In the genomic region with DNA sequence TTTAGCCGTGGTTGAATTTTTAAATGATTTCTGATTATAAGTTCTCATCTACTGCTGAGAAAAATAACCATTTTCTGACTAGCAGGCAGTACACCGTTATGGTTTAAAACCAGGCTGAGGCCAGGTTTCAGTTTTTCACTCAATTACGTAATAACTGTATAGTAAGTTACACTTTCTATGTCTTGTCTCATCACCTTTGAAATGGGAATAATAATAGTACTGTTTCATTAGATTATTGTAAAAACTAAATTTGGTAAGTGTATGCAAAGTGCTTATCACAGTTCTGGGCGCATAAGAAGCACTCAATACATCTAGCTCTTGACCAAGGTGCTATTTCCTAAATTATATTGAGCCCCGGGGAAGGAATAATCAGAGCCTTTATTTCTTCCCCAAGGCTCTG, we compare ENCODE assay signal across 14 cellular contexts.
A peak's percentile ranks its signal among the peaks of the same experiment; 100 is the strongest.
DNase-seq lines count a peak whose midpoint lies in the region; ATAC-seq and TF ChIP-seq lines count a peak whose summit lies in the region.
"Had no signal": no experiment of that assay in that cellular context is flagged by ENCODE, and none has a peak within 500 bp of the region (broad histone marks: within the 10 kb centered on the region; RNA-seq: fewer than 3 reads in every experiment).

No MANE protein-coding gene starts in this region.

- H3K36me3 Mint-ChIP-seq in activated CD8-positive, alpha-beta memory T cell treated with anti-CD3 and anti-CD28 coated beads, Interleukin-2, amount 10 ng/mL, durations not matched to agents 7 days and 5 days: peaks cover 5% of the 10 kb centered on the region
- H3K36me3 Mint-ChIP-seq in activated CD4-positive, alpha-beta memory T cell treated with anti-CD3 and anti-CD28 coated beads, Interleukin-2, amount 10 ng/mL, durations not matched to agents 7 days and 5 days (ENCODE audit: low read depth): peaks cover 9% of the 10 kb centered on the region
- no peaks in the 10 kb centered on the region for H3K36me3 Mint-ChIP-seq in chondrocyte (ENCODE audit: low read depth)

- no peaks in the 10 kb centered on the region for H3K27me3 Mint-ChIP-seq in activated CD8-positive, alpha-beta memory T cell treated with anti-CD3 and anti-CD28 coated beads, Interleukin-2, amount 10 ng/mL, durations not matched to agents 7 days and 5 days
- no peaks in the 10 kb centered on the region for H3K27me3 Mint-ChIP-seq in activated CD4-positive, alpha-beta memory T cell treated with anti-CD3 and anti-CD28 coated beads, Interleukin-2, amount 10 ng/mL, durations not matched to agents 7 days and 5 days
- no peaks in the 10 kb centered on the region for H3K27me3 Mint-ChIP-seq in chondrocyte (ENCODE audit: low read depth)
- H3K27me3 Mint-ChIP-seq: activated naive CD8-positive, alpha-beta T cell treated with anti-CD3 and anti-CD28 coated beads, Interleukin-2, amount 10 ng/mL, durations not matched to agents 7 days and 5 days had no signal

- no peak overlapping the region for H3K4me3 ChIP-seq in neutrophil (ENCODE audit: low read depth in 1 of 2, low read length in 1 of 2)
- H3K4me3 ChIP-seq: heart right ventricle, upper lobe of left lung had no signal

- CTCF ChIA-PET in activated CD8-positive, alpha-beta memory T cell treated with anti-CD3 and anti-CD28 coated beads, Interleukin-2, amount 10 ng/mL, durations not matched to agents 7 days and 5 days (lab: Charles Lee): interaction anchor here (1.0 to 10.3 kb wide), 7 partner anchors 10 to 108 kb away, joined by 3 to 171 read pairs (median 11); partner anchors contain the start of gene RANBP2
- CTCF ChIA-PET in activated CD4-positive, alpha-beta memory T cell treated with anti-CD3 and anti-CD28 coated beads, Interleukin-2, amount 10 ng/mL, durations not matched to agents 7 days and 5 days (lab: Charles Lee): interaction anchor here (1.3 to 22.2 kb wide), 5 partner anchors 12 to 38 kb away, joined by 3 to 365 read pairs (median 13); no protein-coding TSS in a partner anchor

- no peaks in the 10 kb centered on the region for H3K9me3 ChIP-seq in neutrophil
- H3K9me3 ChIP-seq: heart right ventricle, upper lobe of left lung had no signal

- H3K4me1 Mint-ChIP-seq in activated CD8-positive, alpha-beta memory T cell treated with anti-CD3 and anti-CD28 coated beads, Interleukin-2, amount 10 ng/mL, durations not matched to agents 7 days and 5 days: peaks cover 84% of the 10 kb centered on the region
- peaks cover 87% of the 10 kb centered on the region for H3K4me1 Mint-ChIP-seq in activated CD4-positive, alpha-beta memory T cell treated with anti-CD3 and anti-CD28 coated beads, Interleukin-2, amount 10 ng/mL, durations not matched to agents 7 days and 5 days
- peaks cover 66% of the 10 kb centered on the region for H3K4me1 Mint-ChIP-seq in chondrocyte (ENCODE audit: low read depth)

- H3K4me1 ChIP-seq in neutrophil (ENCODE audit: control insufficient read depth in 1 of 2, insufficient read depth in 1 of 2, low read depth in 1 of 2, low read length in 1 of 2): peaks cover 0 to 9% of the 10 kb centered on the region in 2 experiments

- peak overlapping the region; percentile 42 for H3K4me3 Mint-ChIP-seq in activated CD8-positive, alpha-beta memory T cell treated with anti-CD3 and anti-CD28 coated beads, Interleukin-2, amount 10 ng/mL, durations not matched to agents 7 days and 5 days
- H3K4me3 Mint-ChIP-seq in activated CD4-positive, alpha-beta memory T cell treated with anti-CD3 and anti-CD28 coated beads, Interleukin-2, amount 10 ng/mL, durations not matched to agents 7 days and 5 days: peak overlapping the region; percentile 35
- H3K4me3 Mint-ChIP-seq in chondrocyte (ENCODE audit: unreplicated experiment): no peak overlapping the region
- H3K4me3 Mint-ChIP-seq: activated naive CD8-positive, alpha-beta T cell treated with anti-CD3 and anti-CD28 coated beads, Interleukin-2, amount 10 ng/mL, durations not matched to agents 7 days and 5 days had no signal

- peak overlapping the region; percentile 34 for H3K27ac ChIP-seq in neutrophil
- H3K27ac ChIP-seq: heart right ventricle had no signal

- ATAC-seq in activated CD8-positive, alpha-beta memory T cell treated with anti-CD3 and anti-CD28 coated beads, Interleukin-2, amount 10 ng/mL, durations not matched to agents 7 days and 5 days: no peak
- peak; percentile 10 for ATAC-seq in HG03354 (IDR thresholded peaks at IDR 0.05; ENCODE audit: poor library complexity, severe bottlenecking, unreplicated experiment)
- ATAC-seq: heart right ventricle; stimulated activated naive CD8-positive, alpha-beta T cell treated with anti-CD3 and anti-CD28 coated beads, Interleukin-15, Interleukin-2, amounts not matched to agents 100 U/mL and 50 U/mL, for 24 hours had no signal

- POLR2A ChIA-PET in activated CD4-positive, alpha-beta memory T cell treated with anti-CD3 and anti-CD28 coated beads, Interleukin-2, amount 10 ng/mL, durations not matched to agents 7 days and 5 days (lab: Charles Lee): interaction anchor here (0.8 to 10.1 kb wide), 6 partner anchors 8 to 176 kb away, joined by 3 to 279 read pairs (median 4); partner anchors contain the start of genes CCDC138 and GCC2

- TF ChIP-seq CTCF in neutrophil (IDR thresholded peaks at IDR 0.05): no peak
- TF ChIP-seq CTCF in chondrocyte (IDR thresholded peaks at IDR 0.05): no peak

- H3K36me3 ChIP-seq in neutrophil: peaks cover 23% of the 10 kb centered on the region
- H3K36me3 ChIP-seq: upper lobe of left lung had no signal

- H3K27me3 ChIP-seq in neutrophil: no peaks in the 10 kb centered on the region
- H3K27me3 ChIP-seq: heart right ventricle, upper lobe of left lung had no signal

- H3K9me3 Mint-ChIP-seq in activated CD8-positive, alpha-beta memory T cell treated with anti-CD3 and anti-CD28 coated beads, Interleukin-2, amount 10 ng/mL, durations not matched to agents 7 days and 5 days (ENCODE audit: low read depth): no peaks in the 10 kb centered on the region
- H3K9me3 Mint-ChIP-seq in activated CD4-positive, alpha-beta memory T cell treated with anti-CD3 and anti-CD28 coated beads, Interleukin-2, amount 10 ng/mL, durations not matched to agents 7 days and 5 days: no peaks in the 10 kb centered on the region
- H3K9me3 Mint-ChIP-seq in chondrocyte (ENCODE audit: low read depth): no peaks in the 10 kb centered on the region
- H3K9me3 Mint-ChIP-seq: activated naive CD8-positive, alpha-beta T cell treated with anti-CD3 and anti-CD28 coated beads, Interleukin-2, amount 10 ng/mL, durations not matched to agents 7 days and 5 days had no signal

- no peak for DNase-seq in activated CD8-positive, alpha-beta memory T cell treated with anti-CD3 and anti-CD28 coated beads, Interleukin-2, amount 10 ng/mL, durations not matched to agents 7 days and 5 days
- no peak for DNase-seq in activated CD8-positive, alpha-beta memory T cell treated with anti-CD3 and anti-CD28 coated beads for 24 hours
- DNase-seq in activated CD4-positive, alpha-beta memory T cell treated with anti-CD3 and anti-CD28 coated beads, Interleukin-2, amount 10 ng/mL, durations not matched to agents 7 days and 5 days: no peak
- DNase-seq in NOMO-1 treated with dmso at 0.1 percent for 144 hours (lab: John Stamatoyannopoulos, UW; ENCODE audit: unreplicated experiment) (no peak), chondrocyte (ENCODE audit: low spot score) (no peak), medulla oblongata (ENCODE audit: extremely low spot score) (no peak)
- DNase-seq: activated CD8-positive, alpha-beta memory T cell treated with anti-CD3 and anti-CD28 coated beads, Interleukin-2, amount 50 U/mL, for 4 hours; activated naive CD8-positive, alpha-beta T cell treated with anti-CD3 and anti-CD28 coated beads, Interleukin-2, amount 10 ng/mL, durations not matched to agents 7 days and 5 days; heart right ventricle; NCI-H69; stimulated activated naive CD8-positive, alpha-beta T cell treated with anti-CD3 and anti-CD28 coated beads, Interleukin-15, Interleukin-2, amounts not matched to agents 100 U/mL and 50 U/mL, for 24 hours; upper lobe of left lung had no signal

- H3K27ac Mint-ChIP-seq in activated CD8-positive, alpha-beta memory T cell treated with anti-CD3 and anti-CD28 coated beads, Interleukin-2, amount 10 ng/mL, durations not matched to agents 7 days and 5 days: peak overlapping the region; percentile 72
- H3K27ac Mint-ChIP-seq in activated CD4-positive, alpha-beta memory T cell treated with anti-CD3 and anti-CD28 coated beads, Interleukin-2, amount 10 ng/mL, durations not matched to agents 7 days and 5 days: peak overlapping the region; percentile 75
- H3K27ac Mint-ChIP-seq in chondrocyte (ENCODE audit: unreplicated experiment): no peak overlapping the region
- H3K27ac Mint-ChIP-seq: activated naive CD8-positive, alpha-beta T cell treated with anti-CD3 and anti-CD28 coated beads, Interleukin-2, amount 10 ng/mL, durations not matched to agents 7 days and 5 days had no signal
